Comparison of ENCODE assay signal across 29 cellular contexts in genomic region chr2:76316691-76317090, GRCh38.
"Had no signal": no experiment of that assay in that cellular context is flagged by ENCODE, and none has a peak within 500 bp of the region (broad histone marks: within the 10 kb centered on the region; RNA-seq: fewer than 3 reads in every experiment).

No MANE protein-coding gene starts in this region.

- H3K4me1 Mint-ChIP-seq: activated naive CD8-positive, alpha-beta T cell treated with anti-CD3 and anti-CD28 coated beads, Interleukin-2, amount 10 ng/mL, durations not matched to agents 7 days and 5 days; central memory CD8-positive, alpha-beta T cell; stimulated activated naive B cell treated with anti-CD40 and anti-IgM and Interleukin-4, amounts not matched to agents 10 μg/mL and 1 μg/mL and 100 μg/mL, for 72 hours had no signal

- H3K9me3 Mint-ChIP-seq: type B pancreatic cell had no signal

- H3K4me1 ChIP-seq: breast epithelium, left ventricle myocardium inferior, sigmoid colon, testis, vagina had no signal

- H3K27me3 Mint-ChIP-seq: activated CD4-positive, alpha-beta memory T cell treated with anti-CD3 and anti-CD28 coated beads for 36 hours; activated naive CD8-positive, alpha-beta T cell treated with anti-CD3 and anti-CD28 coated beads, Interleukin-2, amount 10 ng/mL, durations not matched to agents 7 days and 5 days; central memory CD8-positive, alpha-beta T cell; effector memory CD8-positive, alpha-beta T cell; natural killer cell treated with Interleukin-12 subunit alpha and Interleukin-12 subunit beta and Interleukin-15 and Interleukin-18, amount 100 ng/mL, for 72 hours; progenitor cell of endocrine pancreas; stimulated activated naive B cell treated with anti-CD40 and anti-IgM and Interleukin-4, amounts not matched to agents 10 μg/mL and 1 μg/mL and 100 μg/mL, for 72 hours; type B pancreatic cell had no signal

- H3K36me3 Mint-ChIP-seq: activated CD4-positive, alpha-beta memory T cell treated with anti-CD3 and anti-CD28 coated beads for 36 hours; activated naive CD8-positive, alpha-beta T cell treated with anti-CD3 and anti-CD28 coated beads, Interleukin-2, amount 10 ng/mL, durations not matched to agents 7 days and 5 days; stimulated activated naive B cell treated with anti-CD40 and anti-IgM and Interleukin-4, amounts not matched to agents 10 μg/mL and 1 μg/mL and 100 μg/mL, for 72 hours; type B pancreatic cell had no signal

- H3K4me3 Mint-ChIP-seq: activated CD4-positive, alpha-beta memory T cell treated with anti-CD3 and anti-CD28 coated beads for 36 hours; activated naive CD4-positive, alpha-beta T cell treated with anti-CD3 and anti-CD28 coated beads for 36 hours; activated naive CD8-positive, alpha-beta T cell treated with anti-CD3 and anti-CD28 coated beads, Interleukin-2, amount 10 ng/mL, durations not matched to agents 7 days and 5 days; activated T-cell treated with anti-CD3 and anti-CD28 coated beads, Interleukin-2, amount 50 U/mL, for 72 hours; central memory CD8-positive, alpha-beta T cell; effector memory CD8-positive, alpha-beta T cell; natural killer cell treated with Interleukin-12 subunit alpha and Interleukin-12 subunit beta and Interleukin-15 and Interleukin-18, amount 100 ng/mL, for 72 hours; stimulated activated naive B cell treated with anti-CD40 and anti-IgM and Interleukin-4, amounts not matched to agents 10 μg/mL and 1 μg/mL and 100 μg/mL, for 72 hours; type B pancreatic cell had no signal

- H3K9me3 ChIP-seq: breast epithelium, left ventricle myocardium inferior, sigmoid colon, testis, vagina had no signal

- ATAC-seq: activated T-cell treated with anti-CD3 and anti-CD28 coated beads, Interleukin-2, amount 50 U/mL, for 72 hours; effector memory CD8-positive, alpha-beta T cell; esophagus mucosa; natural killer cell treated with Interleukin-12 subunit alpha and Interleukin-12 subunit beta and Interleukin-15 and Interleukin-18, amount 100 ng/mL, for 72 hours; stimulated activated naive B cell treated with anti-CD40 and anti-IgM and Interleukin-4, amounts not matched to agents 10 μg/mL and 1 μg/mL and 100 μg/mL, for 72 hours had no signal

- H3K27me3 ChIP-seq: breast epithelium, sigmoid colon, testis, vagina had no signal

- H3K4me3 ChIP-seq: breast epithelium, left ventricle myocardium inferior, sigmoid colon, testis, vagina had no signal

- H3K27ac Mint-ChIP-seq: activated CD4-positive, alpha-beta memory T cell treated with anti-CD3 and anti-CD28 coated beads for 36 hours; activated naive CD4-positive, alpha-beta T cell treated with anti-CD3 and anti-CD28 coated beads for 36 hours; activated naive CD8-positive, alpha-beta T cell treated with anti-CD3 and anti-CD28 coated beads, Interleukin-2, amount 10 ng/mL, durations not matched to agents 7 days and 5 days; activated T-cell treated with anti-CD3 and anti-CD28 coated beads, Interleukin-2, amount 50 U/mL, for 72 hours; effector memory CD8-positive, alpha-beta T cell; natural killer cell treated with Interleukin-12 subunit alpha and Interleukin-12 subunit beta and Interleukin-15 and Interleukin-18, amount 100 ng/mL, for 72 hours; progenitor cell of endocrine pancreas; stimulated activated naive B cell treated with anti-CD40 and anti-IgM and Interleukin-4, amounts not matched to agents 10 μg/mL and 1 μg/mL and 100 μg/mL, for 72 hours; type B pancreatic cell had no signal

- H3K36me3 ChIP-seq: breast epithelium, left ventricle myocardium inferior, sigmoid colon, vagina had no signal

- H3K27ac ChIP-seq: breast epithelium, left ventricle myocardium inferior, sigmoid colon, testis, vagina had no signal

- FAIRE-seq: colon, endothelial cell of umbilical vein had no signal

- DNase-seq: activated CD4-positive, alpha-beta memory T cell treated with anti-CD3 and anti-CD28 coated beads for 36 hours; activated CD4-positive, alpha-beta T cell treated with anti-CD3 and anti-CD28 coated beads for 48 hours; activated CD4-positive, CD25-positive, alpha-beta regulatory T cell; activated effector memory CD4-positive, alpha-beta T cell treated with Interleukin-2 at 50 U/mL for 16 hours; activated naive CD4-positive, alpha-beta T cell treated with anti-CD3 and anti-CD28 coated beads for 36 hours; activated naive CD8-positive, alpha-beta T cell treated with anti-CD3 and anti-CD28 coated beads, Interleukin-2, amount 10 ng/mL, durations not matched to agents 7 days and 5 days; activated T-cell treated with anti-CD3 and anti-CD28 coated beads, Interleukin-2, amount 50 U/mL, for 72 hours; amniotic stem cell; effector memory CD8-positive, alpha-beta T cell; foreskin melanocyte; glutamatergic neuron; hippocampal formation; left ventricle myocardium inferior; midbrain; retina; sigmoid colon; stimulated activated CD4-positive, alpha-beta T cell treated with anti-CD3 and anti-CD28 coated beads, Interleukin-2, amount 100 ng/mL, for 48 hours; stimulated activated CD8-positive, alpha-beta memory T cell treated with anti-CD3 and anti-CD28 coated beads, Interleukin-4, amount 100 ng/mL, for 48 hours; stimulated activated naive B cell treated with anti-CD40 and anti-IgM and Interleukin-4, amounts not matched to agents 10 μg/mL and 1 μg/mL and 100 μg/mL, for 72 hours; testis had no signal
